In the genomic region with DNA sequence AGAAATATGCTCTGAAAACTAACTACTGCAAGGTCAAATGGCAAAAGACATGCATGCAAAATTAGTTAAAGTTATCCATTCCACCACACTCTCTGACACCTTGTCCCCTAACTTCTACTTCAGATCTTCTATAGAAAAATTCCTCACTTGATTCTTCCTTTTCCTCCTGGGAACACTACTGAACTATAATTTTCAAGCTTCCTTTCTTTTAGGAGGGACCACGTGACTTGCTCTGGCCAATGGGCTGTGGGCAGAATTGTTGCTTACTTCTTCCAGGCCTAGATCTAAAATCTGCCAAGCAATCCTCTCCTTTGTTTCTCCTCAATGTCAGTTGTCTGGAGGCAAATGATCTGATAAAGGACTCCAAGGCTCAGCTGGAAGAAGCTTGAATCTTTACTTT, we compare ENCODE assay signal across 28 cellular contexts.
"Had no signal": no experiment of that assay in that cellular context is flagged by ENCODE, and none has a peak within 500 bp of the region (broad histone marks: within the 10 kb centered on the region; RNA-seq: fewer than 3 reads in every experiment).

No MANE protein-coding gene starts in this region.

- DNase-seq: natural killer cell; occipital lobe; ovary; posterior cingulate gyrus; psoas muscle; right cardiac atrium; spleen; stimulated activated CD4-positive, alpha-beta T cell treated with anti-CD3 and anti-CD28 coated beads, Interleukin-12 subunit alpha, Interleukin-12 subunit beta, amount 100 ng/mL, for 4 hours; stimulated activated CD4-positive, alpha-beta T cell treated with anti-CD3 and anti-CD28 coated beads, Interleukin-1b, Interleukin-23, amount 100 ng/mL, for 48 hours; stimulated activated CD4-positive, alpha-beta T cell treated with anti-CD3 and anti-CD28 coated beads, Interleukin-4, amount 100 ng/mL, for 1 hour; stimulated activated CD4-positive, alpha-beta T cell treated with anti-CD3 and anti-CD28 coated beads, Interleukin-4, amount 100 ng/mL, for 4 hours; stimulated activated CD8-positive, alpha-beta memory T cell treated with anti-CD3 and anti-CD28 coated beads, Interleukin-4, amount 100 ng/mL, for 48 hours; stimulated activated naive CD4-positive, alpha-beta T cell; stimulated activated naive CD8-positive, alpha-beta T cell treated with anti-CD3 and anti-CD28 coated beads, Interleukin-15, amount 100 ng/mL, for 72 hours; stimulated activated naive CD8-positive, alpha-beta T cell treated with anti-CD3 and anti-CD28 coated beads, Interleukin-15, Interleukin-2, amounts not matched to agents 100 U/mL and 50 U/mL, for 24 hours; substantia nigra; testis; tibial artery; transverse colon; upper lobe of right lung; uterus had no signal

- H3K79me2 ChIP-seq: parathyroid adenoma had no signal

- H3K4me1 ChIP-seq: neural progenitor cell, parathyroid adenoma, psoas muscle, spleen, suprapubic skin, testis, tibial artery, transverse colon, upper lobe of right lung, uterus had no signal

- H2AFZ ChIP-seq: neural progenitor cell, parathyroid adenoma had no signal

- ATAC-seq: natural killer cell; psoas muscle; right cardiac atrium; sciatic nerve; stimulated activated memory B cell treated with anti-CD40 and anti-IgM and Interleukin-4, amounts not matched to agents 10 μg/mL and 1 μg/mL and 100 μg/mL, for 72 hours; stimulated activated naive CD8-positive, alpha-beta T cell treated with anti-CD3 and anti-CD28 coated beads, Interleukin-15, amount 100 ng/mL, for 72 hours; stimulated activated naive CD8-positive, alpha-beta T cell treated with anti-CD3 and anti-CD28 coated beads, Interleukin-15, Interleukin-2, amounts not matched to agents 100 U/mL and 50 U/mL, for 24 hours; upper lobe of right lung had no signal

- H3K4me3 ChIP-seq: neural progenitor cell, ovary, psoas muscle, skin epidermis, smooth muscle cell, spleen, suprapubic skin, testis, tibial artery, transverse colon, upper lobe of right lung, uterus had no signal

- H3K9me3 ChIP-seq: ovary, psoas muscle, suprapubic skin, testis, transverse colon, upper lobe of right lung, uterus had no signal

- H3K9ac ChIP-seq: neural progenitor cell, parathyroid adenoma had no signal

- H3K27ac ChIP-seq: neural progenitor cell, ovary, parathyroid adenoma, psoas muscle, skin epidermis, spleen, suprapubic skin, testis, tibial artery, transverse colon, upper lobe of right lung, uterus had no signal

- H3K36me3 ChIP-seq: neural progenitor cell, ovary, spleen, suprapubic skin, tibial artery, transverse colon, upper lobe of right lung, uterus had no signal

- H3K4me2 ChIP-seq: neural progenitor cell, smooth muscle cell had no signal

- H3K27me3 ChIP-seq: neural progenitor cell, ovary, spleen, suprapubic skin, testis, tibial artery, transverse colon, upper lobe of right lung, uterus had no signal
